ENCODE assay signal across 2 cellular contexts in the genomic region with DNA sequence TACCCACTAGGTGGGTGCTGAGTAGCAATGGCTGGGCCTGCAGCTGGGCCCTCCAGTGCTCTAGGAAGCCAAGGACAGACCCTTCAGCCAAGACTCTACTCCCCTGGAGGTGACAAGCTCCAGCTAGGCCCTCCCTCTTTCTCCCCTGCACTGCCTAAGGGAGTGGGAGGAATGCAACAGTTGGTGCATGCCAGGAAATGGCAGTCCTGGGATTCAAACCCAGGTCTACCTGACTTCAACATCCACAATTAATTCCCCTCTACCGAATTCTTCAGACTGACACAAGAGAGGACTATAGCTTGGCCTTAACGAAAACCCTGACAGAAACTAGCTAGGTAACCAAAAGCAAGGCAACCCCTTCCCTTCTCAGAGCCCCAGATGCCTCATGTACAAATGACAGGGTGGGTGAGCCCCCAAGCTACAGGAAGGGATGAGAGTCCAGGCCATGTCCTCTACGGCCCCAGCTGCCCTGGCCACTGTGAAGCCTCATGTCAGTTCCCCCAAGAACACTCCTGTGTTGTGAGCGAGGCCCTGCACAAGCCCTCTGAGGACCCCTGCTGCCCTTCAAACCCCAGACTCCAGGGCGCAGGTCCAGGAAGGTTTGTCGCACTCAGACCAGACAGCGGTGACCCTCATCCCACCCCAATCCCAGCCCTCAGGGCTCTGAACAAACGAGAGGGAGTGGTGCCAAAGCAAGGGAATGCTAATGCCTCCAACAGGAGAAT.
TF ChIP-seq lines count a peak whose summit lies in the region.

No MANE protein-coding gene starts in this region.

TF ChIP-seq in GM23338, 12 proteins besides CTCF, POLR2A, EP300 and RAD21 (continued from another document):
- TF ChIP-seq REST (IDR thresholded peaks at IDR 0.05; ENCODE audit: unreplicated experiment) (no peak), EZH2phosphoT487 (IDR thresholded peaks at IDR 0.05; ENCODE audit: unreplicated experiment) (no peak)

TF ChIP-seq in WTC11, 78 proteins besides CTCF, POLR2A, EP300 and RAD21 (continued from another document):
- TF ChIP-seq, protein P1, sequence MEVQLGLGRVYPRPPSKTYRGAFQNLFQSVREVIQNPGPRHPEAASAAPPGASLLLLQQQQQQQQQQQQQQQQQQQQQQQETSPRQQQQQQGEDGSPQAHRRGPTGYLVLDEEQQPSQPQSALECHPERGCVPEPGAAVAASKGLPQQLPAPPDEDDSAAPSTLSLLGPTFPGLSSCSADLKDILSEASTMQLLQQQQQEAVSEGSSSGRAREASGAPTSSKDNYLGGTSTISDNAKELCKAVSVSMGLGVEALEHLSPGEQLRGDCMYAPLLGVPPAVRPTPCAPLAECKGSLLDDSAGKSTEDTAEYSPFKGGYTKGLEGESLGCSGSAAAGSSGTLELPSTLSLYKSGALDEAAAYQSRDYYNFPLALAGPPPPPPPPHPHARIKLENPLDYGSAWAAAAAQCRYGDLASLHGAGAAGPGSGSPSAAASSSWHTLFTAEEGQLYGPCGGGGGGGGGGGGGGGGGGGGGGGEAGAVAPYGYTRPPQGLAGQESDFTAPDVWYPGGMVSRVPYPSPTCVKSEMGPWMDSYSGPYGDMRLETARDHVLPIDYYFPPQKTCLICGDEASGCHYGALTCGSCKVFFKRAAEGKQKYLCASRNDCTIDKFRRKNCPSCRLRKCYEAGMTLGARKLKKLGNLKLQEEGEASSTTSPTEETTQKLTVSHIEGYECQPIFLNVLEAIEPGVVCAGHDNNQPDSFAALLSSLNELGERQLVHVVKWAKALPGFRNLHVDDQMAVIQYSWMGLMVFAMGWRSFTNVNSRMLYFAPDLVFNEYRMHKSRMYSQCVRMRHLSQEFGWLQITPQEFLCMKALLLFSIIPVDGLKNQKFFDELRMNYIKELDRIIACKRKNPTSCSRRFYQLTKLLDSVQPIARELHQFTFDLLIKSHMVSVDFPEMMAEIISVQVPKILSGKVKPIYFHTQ (CRISPR knock-in tag; IDR thresholded peaks at IDR 0.05): no peak
- TF ChIP-seq ZNF423 (CRISPR knock-in tag; IDR thresholded peaks at IDR 0.05): no peak
- no peak for TF ChIP-seq IRF2 (CRISPR knock-in tag; IDR thresholded peaks at IDR 0.05; ENCODE audit: borderline replicate concordance, low read depth)
- TF ChIP-seq ATF3 (CRISPR knock-in tag; conservative IDR thresholded peaks at IDR 0.05): no peak
- TF ChIP-seq, protein P2, sequence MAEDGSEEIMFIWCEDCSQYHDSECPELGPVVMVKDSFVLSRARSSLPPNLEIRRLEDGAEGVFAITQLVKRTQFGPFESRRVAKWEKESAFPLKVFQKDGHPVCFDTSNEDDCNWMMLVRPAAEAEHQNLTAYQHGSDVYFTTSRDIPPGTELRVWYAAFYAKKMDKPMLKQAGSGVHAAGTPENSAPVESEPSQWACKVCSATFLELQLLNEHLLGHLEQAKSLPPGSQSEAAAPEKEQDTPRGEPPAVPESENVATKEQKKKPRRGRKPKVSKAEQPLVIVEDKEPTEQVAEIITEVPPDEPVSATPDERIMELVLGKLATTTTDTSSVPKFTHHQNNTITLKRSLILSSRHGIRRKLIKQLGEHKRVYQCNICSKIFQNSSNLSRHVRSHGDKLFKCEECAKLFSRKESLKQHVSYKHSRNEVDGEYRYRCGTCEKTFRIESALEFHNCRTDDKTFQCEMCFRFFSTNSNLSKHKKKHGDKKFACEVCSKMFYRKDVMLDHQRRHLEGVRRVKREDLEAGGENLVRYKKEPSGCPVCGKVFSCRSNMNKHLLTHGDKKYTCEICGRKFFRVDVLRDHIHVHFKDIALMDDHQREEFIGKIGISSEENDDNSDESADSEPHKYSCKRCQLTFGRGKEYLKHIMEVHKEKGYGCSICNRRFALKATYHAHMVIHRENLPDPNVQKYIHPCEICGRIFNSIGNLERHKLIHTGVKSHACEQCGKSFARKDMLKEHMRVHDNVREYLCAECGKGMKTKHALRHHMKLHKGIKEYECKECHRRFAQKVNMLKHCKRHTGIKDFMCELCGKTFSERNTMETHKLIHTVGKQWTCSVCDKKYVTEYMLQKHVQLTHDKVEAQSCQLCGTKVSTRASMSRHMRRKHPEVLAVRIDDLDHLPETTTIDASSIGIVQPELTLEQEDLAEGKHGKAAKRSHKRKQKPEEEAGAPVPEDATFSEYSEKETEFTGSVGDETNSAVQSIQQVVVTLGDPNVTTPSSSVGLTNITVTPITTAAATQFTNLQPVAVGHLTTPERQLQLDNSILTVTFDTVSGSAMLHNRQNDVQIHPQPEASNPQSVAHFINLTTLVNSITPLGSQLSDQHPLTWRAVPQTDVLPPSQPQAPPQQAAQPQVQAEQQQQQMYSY (CRISPR knock-in tag; IDR thresholded peaks at IDR 0.05): no peak
- TF ChIP-seq, protein P3, sequence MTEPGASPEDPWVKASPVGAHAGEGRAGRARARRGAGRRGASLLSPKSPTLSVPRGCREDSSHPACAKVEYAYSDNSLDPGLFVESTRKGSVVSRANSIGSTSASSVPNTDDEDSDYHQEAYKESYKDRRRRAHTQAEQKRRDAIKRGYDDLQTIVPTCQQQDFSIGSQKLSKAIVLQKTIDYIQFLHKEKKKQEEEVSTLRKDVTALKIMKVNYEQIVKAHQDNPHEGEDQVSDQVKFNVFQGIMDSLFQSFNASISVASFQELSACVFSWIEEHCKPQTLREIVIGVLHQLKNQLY (CRISPR knock-in tag; IDR thresholded peaks at IDR 0.05): no peak
- TF ChIP-seq USF2 (CRISPR knock-in tag; IDR thresholded peaks at IDR 0.05): no peak
- TF ChIP-seq MXD4 (CRISPR knock-in tag; IDR thresholded peaks at IDR 0.05; ENCODE audit: borderline replicate concordance): no peak
- no peak for TF ChIP-seq ZNF671 (CRISPR knock-in tag; IDR thresholded peaks at IDR 0.05)
- TF ChIP-seq, protein P4, sequence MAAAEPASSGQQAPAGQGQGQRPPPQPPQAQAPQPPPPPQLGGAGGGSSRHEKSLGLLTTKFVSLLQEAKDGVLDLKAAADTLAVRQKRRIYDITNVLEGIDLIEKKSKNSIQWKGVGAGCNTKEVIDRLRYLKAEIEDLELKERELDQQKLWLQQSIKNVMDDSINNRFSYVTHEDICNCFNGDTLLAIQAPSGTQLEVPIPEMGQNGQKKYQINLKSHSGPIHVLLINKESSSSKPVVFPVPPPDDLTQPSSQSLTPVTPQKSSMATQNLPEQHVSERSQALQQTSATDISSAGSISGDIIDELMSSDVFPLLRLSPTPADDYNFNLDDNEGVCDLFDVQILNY (CRISPR knock-in tag; IDR thresholded peaks at IDR 0.05): no peak
- TF ChIP-seq ZNF121 (CRISPR knock-in tag; IDR thresholded peaks at IDR 0.05): no peak
- TF ChIP-seq, protein P5, sequence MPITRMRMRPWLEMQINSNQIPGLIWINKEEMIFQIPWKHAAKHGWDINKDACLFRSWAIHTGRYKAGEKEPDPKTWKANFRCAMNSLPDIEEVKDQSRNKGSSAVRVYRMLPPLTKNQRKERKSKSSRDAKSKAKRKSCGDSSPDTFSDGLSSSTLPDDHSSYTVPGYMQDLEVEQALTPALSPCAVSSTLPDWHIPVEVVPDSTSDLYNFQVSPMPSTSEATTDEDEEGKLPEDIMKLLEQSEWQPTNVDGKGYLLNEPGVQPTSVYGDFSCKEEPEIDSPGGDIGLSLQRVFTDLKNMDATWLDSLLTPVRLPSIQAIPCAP (CRISPR knock-in tag; IDR thresholded peaks at IDR 0.05): no peak
- TF ChIP-seq FOXP1 (CRISPR knock-in tag; IDR thresholded peaks at IDR 0.05; ENCODE audit: borderline replicate concordance): no peak
- TF ChIP-seq ZNF219 (CRISPR knock-in tag; IDR thresholded peaks at IDR 0.05; ENCODE audit: borderline replicate concordance): no peak
TF ChIP-seq in WTC11: peak in this region for 0.
